ENCODE assay signal across 8 cellular contexts in the genomic region with DNA sequence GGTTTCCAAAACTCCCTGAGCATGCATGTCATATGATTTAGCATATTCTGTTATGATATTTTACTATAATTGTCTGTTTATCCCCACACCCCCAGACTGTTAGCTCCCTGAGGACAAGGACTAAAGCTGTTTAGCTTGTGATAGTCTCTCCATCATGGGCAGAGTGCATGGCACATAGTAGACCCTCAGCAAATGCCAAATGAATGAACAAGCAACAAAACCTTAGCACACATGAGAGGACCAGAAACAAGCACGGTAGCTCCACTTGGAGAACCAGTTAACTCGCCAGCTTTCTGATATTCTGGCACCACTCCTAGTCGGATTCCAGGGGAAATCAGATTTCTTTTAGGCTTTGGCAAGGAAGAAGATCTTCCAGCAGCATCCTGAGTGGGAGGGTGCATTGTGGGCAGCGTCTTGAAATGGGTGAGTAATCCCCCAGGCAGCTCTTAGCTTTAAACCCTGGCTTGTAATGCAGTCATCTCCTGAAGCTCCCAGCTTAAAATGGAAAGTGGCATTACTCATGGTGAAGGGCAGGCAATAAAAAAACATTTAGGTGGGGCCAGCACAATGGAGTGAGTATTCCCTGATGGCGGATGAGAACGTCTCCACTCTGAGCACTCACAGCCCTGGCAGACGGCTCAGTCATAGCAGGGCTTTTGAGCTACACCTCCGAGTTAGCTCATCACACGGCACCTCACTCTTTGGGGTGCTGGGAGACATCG. TPM values are rescaled to one million over a fixed set of nuclear protein-coding genes. Genes with fewer than 3 reads are reported as not detected.
DNase-seq lines count a peak whose midpoint lies in the region; ATAC-seq and TF ChIP-seq lines count a peak whose summit lies in the region.

No MANE protein-coding gene starts in this region.

- no peaks in the 10 kb centered on the region for H3K9me2 ChIP-seq in GM23338 (ENCODE audit: insufficient read depth)

- peaks cover 3% of the 10 kb centered on the region for H3K27me3 Mint-ChIP-seq in GM23338 (ENCODE audit: insufficient read depth, low read depth, poor library complexity)

- no peak overlapping the region for H3K27ac Mint-ChIP-seq in GM23338

- H2AFZ ChIP-seq in GM23338 = peak overlapping the region; percentile 2; the same call in 1 of the 2 replicates

- 29 to 68% methylated on average over 10 of the region's 10 CpGs for WGBS in sigmoid colon, 2 donors

- no peak for TF ChIP-seq CTCF in GM23338 (conservative IDR thresholded peaks at IDR 0.05; ENCODE audit: low read depth in 2 of 2)
- no peak for TF ChIP-seq CTCF in sigmoid colon (IDR thresholded peaks at IDR 0.05)

- H3F3A ChIP-seq in GM23338 (replicated peaks; ENCODE audit: low read depth) = no peaks in the 10 kb centered on the region

- H3K79me2 ChIP-seq in GM23338 (replicated peaks; ENCODE audit: insufficient read depth) = no peaks in the 10 kb centered on the region

- H3K27me3 ChIP-seq in GM23338 (ENCODE audit: insufficient read depth) = no peaks in the 10 kb centered on the region
- no peaks in the 10 kb centered on the region for H3K27me3 ChIP-seq in sigmoid colon

- no peaks in the 10 kb centered on the region for H3K36me3 ChIP-seq in GM23338 (ENCODE audit: insufficient read depth)
- H3K36me3 ChIP-seq in sigmoid colon = no peaks in the 10 kb centered on the region

- H3K9me3 ChIP-seq in sigmoid colon = no peaks in the 10 kb centered on the region

- no peaks in the 10 kb centered on the region for H3K9me3 Mint-ChIP-seq in GM23338

- TF ChIP-seq EP300 in sigmoid colon (IDR thresholded peaks at IDR 0.05) = peak in 2 of 4 donors; percentile 5 to 37

- H3K27ac ChIP-seq in GM23338 (ENCODE audit: low read depth) (no peak overlapping the region), sigmoid colon (peak overlapping the region; percentile 59 to 83 (median 67))

- ATAC-seq in GM23338 (no peak), GM19023 (IDR thresholded peaks at IDR 0.05; ENCODE audit: unreplicated experiment) (no peak)

- H3K36me3 Mint-ChIP-seq in GM23338 (ENCODE audit: low read depth) = no peaks in the 10 kb centered on the region

- H4K20me1 ChIP-seq in GM23338 (replicated peaks; ENCODE audit: insufficient read depth) = no peaks in the 10 kb centered on the region

- H3K4me3 Mint-ChIP-seq in GM23338 = no peak overlapping the region

- intact Hi-C loops in sigmoid colon (cut with DNase I) = no loop called here

- H3K4me1 Mint-ChIP-seq in GM23338 = peaks cover 31% of the 10 kb centered on the region

- peaks cover 11% of the 10 kb centered on the region for H3K4me1 ChIP-seq in GM23338 (ENCODE audit: insufficient read depth)
- H3K4me1 ChIP-seq in sigmoid colon = peaks cover 0 to 36% (median 27%) of the 10 kb centered on the region in 4 donors

- DNase-seq in GM23338 (ENCODE audit: low spot score) = no peak
- DNase-seq in SW480 (ENCODE audit: low spot score) = peak; percentile 92
- DNase-seq in glomerular endothelial cell (ENCODE audit: extremely low read depth, low read depth, low spot score) = peak; percentile 77
- DNase-seq in sigmoid colon = peak; percentile 75
- no peak for DNase-seq in NCI-H510A treated with DMSO at 0.1 percent for 48 hours (lab: John Stamatoyannopoulos, UW)
- DNase-seq in activated naive CD4-positive, alpha-beta T cell (lab: John Stamatoyannopoulos, UW) = no peak
- DNase-seq in NCI-H1092 (lab: John Stamatoyannopoulos, UW) = no peak

- H3K4me2 ChIP-seq in GM23338 = no peak overlapping the region

- H3K4me3 ChIP-seq in GM23338 (no peak overlapping the region), sigmoid colon (no peak overlapping the region)

- TF ChIP-seq POLR2A in sigmoid colon (IDR thresholded peaks at IDR 0.05) = no peak

TF ChIP-seq in GM23338, 12 proteins besides CTCF, POLR2A, EP300 and RAD21 (continues in another document):
- TF ChIP-seq STAT1 (IDR thresholded peaks at IDR 0.05; ENCODE audit: unreplicated experiment) = no peak
- TF ChIP-seq EZH2 (IDR thresholded peaks at IDR 0.05; ENCODE audit: low read depth, unreplicated experiment) = no peak
- TF ChIP-seq, protein P1, sequence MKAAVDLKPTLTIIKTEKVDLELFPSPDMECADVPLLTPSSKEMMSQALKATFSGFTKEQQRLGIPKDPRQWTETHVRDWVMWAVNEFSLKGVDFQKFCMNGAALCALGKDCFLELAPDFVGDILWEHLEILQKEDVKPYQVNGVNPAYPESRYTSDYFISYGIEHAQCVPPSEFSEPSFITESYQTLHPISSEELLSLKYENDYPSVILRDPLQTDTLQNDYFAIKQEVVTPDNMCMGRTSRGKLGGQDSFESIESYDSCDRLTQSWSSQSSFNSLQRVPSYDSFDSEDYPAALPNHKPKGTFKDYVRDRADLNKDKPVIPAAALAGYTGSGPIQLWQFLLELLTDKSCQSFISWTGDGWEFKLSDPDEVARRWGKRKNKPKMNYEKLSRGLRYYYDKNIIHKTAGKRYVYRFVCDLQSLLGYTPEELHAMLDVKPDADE (IDR thresholded peaks at IDR 0.05) = no peak
- no peak for TF ChIP-seq EZH2phosphoT487 (IDR thresholded peaks at IDR 0.05; ENCODE audit: unreplicated experiment)
- TF ChIP-seq, protein P2, sequence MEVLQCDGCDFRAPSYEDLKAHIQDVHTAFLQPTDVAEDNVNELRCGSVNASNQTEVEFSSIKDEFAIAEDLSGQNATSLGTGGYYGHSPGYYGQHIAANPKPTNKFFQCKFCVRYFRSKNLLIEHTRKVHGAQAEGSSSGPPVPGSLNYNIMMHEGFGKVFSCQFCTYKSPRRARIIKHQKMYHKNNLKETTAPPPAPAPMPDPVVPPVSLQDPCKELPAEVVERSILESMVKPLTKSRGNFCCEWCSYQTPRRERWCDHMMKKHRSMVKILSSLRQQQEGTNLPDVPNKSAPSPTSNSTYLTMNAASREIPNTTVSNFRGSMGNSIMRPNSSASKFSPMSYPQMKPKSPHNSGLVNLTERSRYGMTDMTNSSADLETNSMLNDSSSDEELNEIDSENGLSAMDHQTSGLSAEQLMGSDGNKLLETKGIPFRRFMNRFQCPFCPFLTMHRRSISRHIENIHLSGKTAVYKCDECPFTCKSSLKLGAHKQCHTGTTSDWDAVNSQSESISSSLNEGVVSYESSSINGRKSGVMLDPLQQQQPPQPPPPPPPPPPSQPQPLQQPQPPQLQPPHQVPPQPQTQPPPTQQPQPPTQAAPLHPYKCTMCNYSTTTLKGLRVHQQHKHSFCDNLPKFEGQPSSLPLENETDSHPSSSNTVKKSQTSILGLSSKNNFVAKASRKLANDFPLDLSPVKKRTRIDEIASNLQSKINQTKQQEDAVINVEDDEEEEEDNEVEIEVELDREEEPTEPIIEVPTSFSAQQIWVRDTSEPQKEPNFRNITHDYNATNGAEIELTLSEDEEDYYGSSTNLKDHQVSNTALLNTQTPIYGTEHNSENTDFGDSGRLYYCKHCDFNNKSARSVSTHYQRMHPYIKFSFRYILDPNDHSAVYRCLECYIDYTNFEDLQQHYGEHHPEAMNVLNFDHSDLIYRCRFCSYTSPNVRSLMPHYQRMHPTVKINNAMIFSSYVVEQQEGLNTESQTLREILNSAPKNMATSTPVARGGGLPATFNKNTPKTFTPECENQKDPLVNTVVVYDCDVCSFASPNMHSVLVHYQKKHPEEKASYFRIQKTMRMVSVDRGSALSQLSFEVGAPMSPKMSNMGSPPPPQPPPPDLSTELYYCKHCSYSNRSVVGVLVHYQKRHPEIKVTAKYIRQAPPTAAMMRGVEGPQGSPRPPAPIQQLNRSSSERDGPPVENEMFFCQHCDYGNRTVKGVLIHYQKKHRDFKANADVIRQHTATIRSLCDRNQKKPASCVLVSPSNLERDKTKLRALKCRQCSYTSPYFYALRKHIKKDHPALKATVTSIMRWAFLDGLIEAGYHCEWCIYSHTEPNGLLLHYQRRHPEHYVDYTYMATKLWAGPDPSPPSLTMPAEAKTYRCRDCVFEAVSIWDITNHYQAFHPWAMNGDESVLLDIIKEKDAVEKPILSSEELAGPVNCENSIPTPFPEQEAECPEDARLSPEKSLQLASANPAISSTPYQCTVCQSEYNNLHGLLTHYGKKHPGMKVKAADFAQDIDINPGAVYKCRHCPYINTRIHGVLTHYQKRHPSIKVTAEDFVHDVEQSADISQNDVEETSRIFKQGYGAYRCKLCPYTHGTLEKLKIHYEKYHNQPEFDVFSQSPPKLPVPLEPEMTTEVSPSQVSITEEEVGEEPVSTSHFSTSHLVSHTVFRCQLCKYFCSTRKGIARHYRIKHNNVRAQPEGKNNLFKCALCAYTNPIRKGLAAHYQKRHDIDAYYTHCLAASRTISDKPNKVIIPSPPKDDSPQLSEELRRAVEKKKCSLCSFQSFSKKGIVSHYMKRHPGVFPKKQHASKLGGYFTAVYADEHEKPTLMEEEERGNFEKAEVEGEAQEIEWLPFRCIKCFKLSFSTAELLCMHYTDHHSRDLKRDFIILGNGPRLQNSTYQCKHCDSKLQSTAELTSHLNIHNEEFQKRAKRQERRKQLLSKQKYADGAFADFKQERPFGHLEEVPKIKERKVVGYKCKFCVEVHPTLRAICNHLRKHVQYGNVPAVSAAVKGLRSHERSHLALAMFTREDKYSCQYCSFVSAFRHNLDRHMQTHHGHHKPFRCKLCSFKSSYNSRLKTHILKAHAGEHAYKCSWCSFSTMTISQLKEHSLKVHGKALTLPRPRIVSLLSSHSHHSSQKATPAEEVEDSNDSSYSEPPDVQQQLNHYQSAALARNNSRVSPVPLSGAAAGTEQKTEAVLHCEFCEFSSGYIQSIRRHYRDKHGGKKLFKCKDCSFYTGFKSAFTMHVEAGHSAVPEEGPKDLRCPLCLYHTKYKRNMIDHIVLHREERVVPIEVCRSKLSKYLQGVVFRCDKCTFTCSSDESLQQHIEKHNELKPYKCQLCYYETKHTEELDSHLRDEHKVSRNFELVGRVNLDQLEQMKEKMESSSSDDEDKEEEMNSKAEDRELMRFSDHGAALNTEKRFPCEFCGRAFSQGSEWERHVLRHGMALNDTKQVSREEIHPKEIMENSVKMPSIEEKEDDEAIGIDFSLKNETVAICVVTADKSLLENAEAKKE (CRISPR knock-in tag; IDR thresholded peaks at IDR 0.05) = no peak
- no peak for TF ChIP-seq CREB1 (CRISPR knock-in tag; IDR thresholded peaks at IDR 0.05; ENCODE audit: low read depth)
- TF ChIP-seq ZNF114 (CRISPR knock-in tag; IDR thresholded peaks at IDR 0.05) = no peak
- no peak for TF ChIP-seq POLR2AphosphoS5 (IDR thresholded peaks at IDR 0.05; ENCODE audit: low read depth)
- TF ChIP-seq ZNF331 (CRISPR knock-in tag; IDR thresholded peaks at IDR 0.05; ENCODE audit: low read depth) = no peak
- TF ChIP-seq NANOG (IDR thresholded peaks at IDR 0.05; ENCODE audit: borderline replicate concordance) = no peak
- no peak for TF ChIP-seq JUNB (IDR thresholded peaks at IDR 0.05; ENCODE audit: unreplicated experiment)

RNA-seq across cellular contexts. Expression of a gene that starts 41.1 kb away (rescaled TPM):
- total RNA-seq in GM23338 (2014; rRNA removed; shearing (Covaris generic)) = 0.12 and 0.21 TPM in 2 replicates
- polyA plus RNA-seq in GM23338 (2016; fragmentation: Nextera tagmentation; extraction: Ambion mirVana) (0.34 TPM in 1 of 2 replicates, not detected in the other), sigmoid colon (1 to 10 TPM in 2 of 3 donors, under 1 TPM in 1; 0.60 to 1.8 (median 1.1) TPM)
- total RNA-seq in glomerular endothelial cell (0.82 and 1.5 TPM in 2 replicates), sigmoid colon (1 to 10 TPM; 2.0 to 5.4 (median 3.8) TPM)

Comparison
In these comparisons a context has a peak if more than half of its experiments do, and no peak if none do; other contexts are left out.
1. DNase-seq: peak in SW480 (single experiment), glomerular endothelial cell (single experiment) and sigmoid colon (single experiment); none in GM23338 (single experiment), NCI-H510A treated with DMSO at 0.1 percent for 48 hours (single experiment), activated naive CD4-positive, alpha-beta T cell (0 of 4) and NCI-H1092 (single experiment).